In genomic region chr2:143375376-143375880, GRCh38 we compare ENCODE assay signal across 20 cellular contexts.
"Had no signal": no experiment of that assay in that cellular context is flagged by ENCODE, and none has a peak within 500 bp of the region (broad histone marks: within the 10 kb centered on the region; RNA-seq: fewer than 3 reads in every experiment).

No MANE protein-coding gene starts in this region.

- H3K27me3 Mint-ChIP-seq: activated CD4-positive, alpha-beta memory T cell treated with anti-CD3 and anti-CD28 coated beads for 36 hours; dendritic cell treated with granulocyte-macrophage colony-stimulating factor and Interleukin-4, amounts not matched to agents 40 ng/mL and 50 ng/mL, for 4 days; stimulated activated naive CD8-positive, alpha-beta T cell treated with anti-CD3 and anti-CD28 coated beads, Interleukin-15, amount 100 ng/mL, for 72 hours had no signal

- DNase-seq: activated CD4-positive, alpha-beta memory T cell treated with anti-CD3 and anti-CD28 coated beads for 36 hours; activated naive CD4-positive, alpha-beta T cell treated with anti-CD3 and anti-CD28 coated beads for 36 hours; anterior cingulate cortex; cerebellar nuclear complex; effector CD8-positive, alpha-beta T cell; esophagus squamous epithelium; foreskin keratinocyte; glutamatergic neuron; hypothalamus; midbrain; nephron progenitor cell; stimulated activated CD4-positive, alpha-beta T cell treated with anti-CD3 and anti-CD28 coated beads, Interleukin-15, amount 100 ng/mL, for 24 hours; stimulated activated CD4-positive, alpha-beta T cell treated with anti-CD3 and anti-CD28 coated beads, Interleukin-2, amount 100 ng/mL, for 48 hours; stimulated activated naive CD8-positive, alpha-beta T cell treated with anti-CD3 and anti-CD28 coated beads, Interleukin-15, amount 100 ng/mL, for 72 hours; SW 1271; trophoblast cell had no signal

- H3K4me1 Mint-ChIP-seq: nephron progenitor cell had no signal

- H3K4me3 ChIP-seq: esophagus squamous epithelium, lung had no signal

- H3K27ac ChIP-seq: esophagus squamous epithelium, foreskin keratinocyte had no signal

- H3K27ac Mint-ChIP-seq: activated CD4-positive, alpha-beta memory T cell treated with anti-CD3 and anti-CD28 coated beads for 36 hours; activated naive CD4-positive, alpha-beta T cell treated with anti-CD3 and anti-CD28 coated beads for 36 hours; activated T-helper 2 cell treated with anti-CD3 and anti-CD28 coated beads, Interferon-gamma antibody, Interleukin-2, Interleukin-4, amounts not matched to agents 10 μg/mL and 5 μg/mL and 100 μg/mL, durations not matched to agents 14 hours and 24 hours and 36 hours; dendritic cell treated with granulocyte-macrophage colony-stimulating factor and Interleukin-4, amounts not matched to agents 40 ng/mL and 50 ng/mL, for 4 days; nephron progenitor cell; stimulated activated naive CD8-positive, alpha-beta T cell treated with anti-CD3 and anti-CD28 coated beads, Interleukin-15, amount 100 ng/mL, for 72 hours had no signal

- ATAC-seq: foreskin keratinocyte; left lobe of liver; stimulated activated naive CD8-positive, alpha-beta T cell treated with anti-CD3 and anti-CD28 coated beads, Interleukin-15, amount 100 ng/mL, for 72 hours had no signal

- H3K9me3 Mint-ChIP-seq: activated CD4-positive, alpha-beta memory T cell treated with anti-CD3 and anti-CD28 coated beads for 36 hours; activated naive CD4-positive, alpha-beta T cell treated with anti-CD3 and anti-CD28 coated beads for 36 hours; activated T-helper 2 cell treated with anti-CD3 and anti-CD28 coated beads, Interferon-gamma antibody, Interleukin-2, Interleukin-4, amounts not matched to agents 10 μg/mL and 5 μg/mL and 100 μg/mL, durations not matched to agents 14 hours and 24 hours and 36 hours; dendritic cell treated with granulocyte-macrophage colony-stimulating factor and Interleukin-4, amounts not matched to agents 40 ng/mL and 50 ng/mL, for 4 days; nephron progenitor cell; stimulated activated naive CD8-positive, alpha-beta T cell treated with anti-CD3 and anti-CD28 coated beads, Interleukin-15, amount 100 ng/mL, for 72 hours had no signal

- H3K4me3 Mint-ChIP-seq: activated CD4-positive, alpha-beta memory T cell treated with anti-CD3 and anti-CD28 coated beads for 36 hours; activated naive CD4-positive, alpha-beta T cell treated with anti-CD3 and anti-CD28 coated beads for 36 hours; dendritic cell treated with granulocyte-macrophage colony-stimulating factor and Interleukin-4, amounts not matched to agents 40 ng/mL and 50 ng/mL, for 4 days; nephron progenitor cell; stimulated activated naive CD8-positive, alpha-beta T cell treated with anti-CD3 and anti-CD28 coated beads, Interleukin-15, amount 100 ng/mL, for 72 hours had no signal
